Comparison of ENCODE assay signal across 41 cellular contexts in genomic region chr20:79565-79964, GRCh38. TPM values are rescaled to one million over a fixed set of nuclear protein-coding genes. Genes with fewer than 3 reads are reported as not detected.
"Had no signal": no experiment of that assay in that cellular context is flagged by ENCODE, and none has a peak within 500 bp of the region (broad histone marks: within the 10 kb centered on the region; RNA-seq: fewer than 3 reads in every experiment).

No MANE protein-coding gene starts in this region.

- H3K36me3 ChIP-seq: WERI-Rb-1 had no signal

- H3K4me1 Mint-ChIP-seq: activated CD4-positive, alpha-beta memory T cell treated with anti-CD3 and anti-CD28 coated beads, Interleukin-2, amount 10 ng/mL, durations not matched to agents 7 days and 5 days; activated CD8-positive, alpha-beta memory T cell treated with anti-CD3 and anti-CD28 coated beads, Interleukin-2, amount 10 ng/mL, durations not matched to agents 7 days and 5 days; activated naive CD4-positive, alpha-beta T cell treated with anti-CD3 and anti-CD28 coated beads, Interleukin-2, amount 10 ng/mL, durations not matched to agents 7 days and 5 days; activated naive CD8-positive, alpha-beta T cell treated with anti-CD3 and anti-CD28 coated beads, Interleukin-2, amount 50 U/mL, for 24 hours; brain had no signal

- ATAC-seq: activated CD8-positive, alpha-beta memory T cell treated with anti-CD3 and anti-CD28 coated beads, Interleukin-2, amount 10 ng/mL, durations not matched to agents 7 days and 5 days; activated naive CD8-positive, alpha-beta T cell treated with anti-CD3 and anti-CD28 coated beads, Interleukin-2, amount 50 U/mL, for 24 hours; PC-3 had no signal

- H3K4me3 Mint-ChIP-seq: activated CD4-positive, alpha-beta memory T cell treated with anti-CD3 and anti-CD28 coated beads, Interleukin-2, amount 10 ng/mL, durations not matched to agents 7 days and 5 days; activated CD8-positive, alpha-beta memory T cell treated with anti-CD3 and anti-CD28 coated beads, Interleukin-2, amount 10 ng/mL, durations not matched to agents 7 days and 5 days; activated naive CD4-positive, alpha-beta T cell treated with anti-CD3 and anti-CD28 coated beads, Interleukin-2, amount 10 ng/mL, durations not matched to agents 7 days and 5 days; activated naive CD8-positive, alpha-beta T cell; activated naive CD8-positive, alpha-beta T cell treated with anti-CD3 and anti-CD28 coated beads, Interleukin-2, amount 50 U/mL, for 24 hours; brain had no signal

- H3K9me3 Mint-ChIP-seq: activated CD4-positive, alpha-beta memory T cell treated with anti-CD3 and anti-CD28 coated beads, Interleukin-2, amount 10 ng/mL, durations not matched to agents 7 days and 5 days; activated naive CD4-positive, alpha-beta T cell treated with anti-CD3 and anti-CD28 coated beads, Interleukin-2, amount 10 ng/mL, durations not matched to agents 7 days and 5 days had no signal

- FAIRE-seq: bronchial epithelial cell, RCC 7860, TTC549 had no signal

- H3K27ac ChIP-seq: RWPE1, WERI-Rb-1 had no signal

- H3K27ac Mint-ChIP-seq: activated CD4-positive, alpha-beta memory T cell treated with anti-CD3 and anti-CD28 coated beads, Interleukin-2, amount 10 ng/mL, durations not matched to agents 7 days and 5 days; activated CD8-positive, alpha-beta memory T cell treated with anti-CD3 and anti-CD28 coated beads, Interleukin-2, amount 10 ng/mL, durations not matched to agents 7 days and 5 days; activated naive CD4-positive, alpha-beta T cell treated with anti-CD3 and anti-CD28 coated beads, Interleukin-2, amount 10 ng/mL, durations not matched to agents 7 days and 5 days; activated naive CD8-positive, alpha-beta T cell; activated naive CD8-positive, alpha-beta T cell treated with anti-CD3 and anti-CD28 coated beads, Interleukin-2, amount 50 U/mL, for 24 hours; brain had no signal

- H3K36me3 Mint-ChIP-seq: activated CD8-positive, alpha-beta memory T cell treated with anti-CD3 and anti-CD28 coated beads, Interleukin-2, amount 10 ng/mL, durations not matched to agents 7 days and 5 days; activated naive CD4-positive, alpha-beta T cell treated with anti-CD3 and anti-CD28 coated beads, Interleukin-2, amount 10 ng/mL, durations not matched to agents 7 days and 5 days; brain had no signal

- DNase-seq: activated CD4-positive, alpha-beta memory T cell treated with anti-CD3 and anti-CD28 coated beads, Interleukin-2, amount 10 ng/mL, durations not matched to agents 7 days and 5 days; activated CD4-positive, alpha-beta T cell treated with anti-CD3 and anti-CD28 coated beads for 1 hour; activated CD4-positive, alpha-beta T cell treated with anti-CD3 and anti-CD28 coated beads for 48 hours; activated CD4-positive, CD25-positive, alpha-beta regulatory T cell; activated CD8-positive, alpha-beta memory T cell treated with anti-CD3 and anti-CD28 coated beads for 24 hours; activated CD8-positive, alpha-beta memory T cell treated with anti-CD3 and anti-CD28 coated beads, Interleukin-2, amount 10 ng/mL, durations not matched to agents 7 days and 5 days; activated CD8-positive, alpha-beta memory T cell treated with anti-CD3 and anti-CD28 coated beads, Interleukin-2, amount 50 U/mL, for 48 hours; activated effector memory CD4-positive, alpha-beta T cell treated with Interleukin-2 at 50 U/mL for 16 hours; activated naive CD4-positive, alpha-beta T cell treated with anti-CD3 and anti-CD28 coated beads, Interleukin-2, amount 10 ng/mL, durations not matched to agents 7 days and 5 days; activated naive CD8-positive, alpha-beta T cell treated with anti-CD3 and anti-CD28 coated beads, Interleukin-2, amount 50 U/mL, for 24 hours; activated T-cell treated with anti-CD3 and anti-CD28 coated beads, Interleukin-2, amount 50 U/mL, for 48 hours; anterior cingulate cortex; central memory CD4-positive, alpha-beta T cell; Kasumi-1; KG1; MM.1S; MV-4-11; NCI-H1092; NCI-H1417; NCI-H146; NCI-H187; NCI-H2029 treated with DMSO at 0.1 percent for 48 hours; NCI-H2107; NCI-H2171; NCI-H510A; NCI-H526; NCI-H748 treated with DMSO at 0.1 percent for 48 hours; NK-92 treated with Interleukin-12 subunit alpha and Interleukin-12 subunit beta, amount 100 ng/mL, for 24 hours; PC-3; Right ventricle myocardium superior; SW 1271; T-helper 1 cell; T-helper 2 cell; T-helper 9 cell; WERI-Rb-1 had no signal

RNA-seq across cellular contexts. Expression of gene DEFB125, which starts 7.9 kb away (rescaled TPM):
- total RNA-seq: activated CD4-positive, alpha-beta memory T cell treated with anti-CD3 and anti-CD28 coated beads, Interleukin-2, amount 10 ng/mL, durations not matched to agents 7 days and 5 days; activated CD8-positive, alpha-beta memory T cell treated with anti-CD3 and anti-CD28 coated beads, Interleukin-2, amount 10 ng/mL, durations not matched to agents 7 days and 5 days; bronchial epithelial cell; PC-3; Right ventricle myocardium superior had no signal
